14 cellular contexts compared by ENCODE assay signal in the genomic region with DNA sequence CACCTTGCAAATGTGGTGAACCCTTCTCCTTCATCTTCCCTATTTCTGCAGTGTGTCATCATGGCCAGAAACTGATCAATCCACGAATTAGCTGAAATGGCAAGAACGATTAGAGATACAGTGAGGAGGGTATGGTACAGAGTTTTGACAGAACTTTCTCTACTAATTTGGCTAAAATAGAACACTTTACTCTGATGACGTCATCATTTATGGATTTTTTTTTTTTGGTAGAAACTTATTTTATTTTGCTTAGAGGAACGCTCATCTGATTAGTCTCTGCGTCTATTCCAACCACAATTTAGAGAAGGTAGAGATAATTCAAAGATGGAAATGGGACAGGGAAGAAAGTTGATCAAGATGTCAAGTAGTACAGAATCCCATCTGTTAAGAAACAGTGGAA. TPM values are rescaled to one million over a fixed set of nuclear protein-coding genes. Genes with fewer than 3 reads are reported as not detected.
"Had no signal": no experiment of that assay in that cellular context is flagged by ENCODE, and none has a peak within 500 bp of the region (broad histone marks: within the 10 kb centered on the region; RNA-seq: fewer than 3 reads in every experiment).

No MANE protein-coding gene starts in this region.

RNA-seq across cellular contexts. Expression of a gene that starts 41.7 kb away (rescaled TPM):
- total RNA-seq: activated B cell treated with CpG ODN at 0.5 μM for 24 hours; activated CD4-positive, alpha-beta memory T cell treated with anti-CD3 and anti-CD28 coated beads for 36 hours; activated CD4-positive, alpha-beta memory T cell treated with anti-CD3 and anti-CD28 coated beads, Interleukin-2, amount 10 ng/mL, durations not matched to agents 7 days and 5 days; activated CD4-positive, alpha-beta T cell treated with anti-CD3 and anti-CD28 coated beads for 36 hours; activated CD4-positive, alpha-beta T cell treated with anti-CD3 and anti-CD28 coated beads, Interleukin-2, amount 10 ng/mL, durations not matched to agents 24 days and 14 days; activated CD4-positive, alpha-beta T cell treated with anti-CD3 and anti-CD28 coated beads, Interleukin-2, amount 10 ng/mL, durations not matched to agents 7 days and 5 days; activated CD8-positive, alpha-beta memory T cell treated with anti-CD3 and anti-CD28 coated beads for 36 hours; activated CD8-positive, alpha-beta memory T cell treated with anti-CD3 and anti-CD28 coated beads, Interleukin-2, amount 10 ng/mL, durations not matched to agents 7 days and 5 days; activated CD8-positive, alpha-beta T cell treated with anti-CD3 and anti-CD28 coated beads for 36 hours; activated CD8-positive, alpha-beta T cell treated with anti-CD3 and anti-CD28 coated beads, Interleukin-2, amount 10 ng/mL, durations not matched to agents 7 days and 5 days; T-helper 1 cell treated with Interleukin-12 subunit alpha and Interleukin-12 subunit beta and Interleukin-4 antibody, amounts not matched to agents 30 ng/mL and 1 ng/mL, for 36 hours; T-helper 17 cell; T-helper 2 cell treated with Interferon-gamma antibody and Interleukin-4, amounts not matched to agents 100 ng/mL and 5 ng/mL, for 36 hours; WTC11 had no signal
